37 cellular contexts compared by ENCODE assay signal in genomic region chr2:202042444-202042843, GRCh38. TPM values are rescaled to one million over a fixed set of nuclear protein-coding genes. Genes with fewer than 3 reads are reported as not detected.
"Had no signal": no experiment of that assay in that cellular context is flagged by ENCODE, and none has a peak within 500 bp of the region (broad histone marks: within the 10 kb centered on the region; RNA-seq: fewer than 3 reads in every experiment).

No MANE protein-coding gene starts in this region.

- H3K9ac ChIP-seq: neural progenitor cell had no signal

- H3K4me3 Mint-ChIP-seq: activated naive CD8-positive, alpha-beta T cell; effector memory CD8-positive, alpha-beta T cell; memory B cell; natural killer cell; neural progenitor cell; stimulated activated effector memory CD8-positive, alpha-beta T cell treated with anti-CD3 and anti-CD28 coated beads, Interleukin-12 subunit alpha, Interleukin-12 subunit beta, amount 100 ng/mL, for 72 hours; stimulated activated naive CD8-positive, alpha-beta T cell treated with anti-CD3 and anti-CD28 coated beads, Interleukin-15, Interleukin-2, amounts not matched to agents 100 ng/mL and 50 ng/mL, for 24 hours; T-helper 2 cell treated with Interferon-gamma antibody and Interleukin-4, amounts not matched to agents 5 μg/mL and 100 μg/mL, for 36 hours had no signal

- H3K27ac ChIP-seq: adrenal gland, brain microvascular endothelial cell, coronary artery, heart left ventricle, neural progenitor cell, right lobe of liver, skin epidermis, thoracic aorta, upper lobe of left lung, vagina had no signal

- H3K4me1 Mint-ChIP-seq: memory B cell; natural killer cell; stimulated activated effector memory CD8-positive, alpha-beta T cell treated with anti-CD3 and anti-CD28 coated beads, Interleukin-12 subunit alpha, Interleukin-12 subunit beta, amount 100 ng/mL, for 72 hours had no signal

- H3K4me3 ChIP-seq: adrenal gland, coronary artery, dorsolateral prefrontal cortex, heart left ventricle, neural progenitor cell, right lobe of liver, skin epidermis, thoracic aorta, upper lobe of left lung, vagina had no signal

- H2AFZ ChIP-seq: neural progenitor cell had no signal

- H3K36me3 Mint-ChIP-seq: activated naive CD8-positive, alpha-beta T cell; memory B cell; natural killer cell; stimulated activated effector memory CD8-positive, alpha-beta T cell treated with anti-CD3 and anti-CD28 coated beads, Interleukin-12 subunit alpha, Interleukin-12 subunit beta, amount 100 ng/mL, for 72 hours had no signal

- H3K9me3 Mint-ChIP-seq: effector memory CD8-positive, alpha-beta T cell; memory B cell; natural killer cell; neural progenitor cell; stimulated activated effector memory CD8-positive, alpha-beta T cell treated with anti-CD3 and anti-CD28 coated beads, Interleukin-12 subunit alpha, Interleukin-12 subunit beta, amount 100 ng/mL, for 72 hours; stimulated activated naive CD8-positive, alpha-beta T cell treated with anti-CD3 and anti-CD28 coated beads, Interleukin-15, Interleukin-2, amounts not matched to agents 100 ng/mL and 50 ng/mL, for 24 hours; T-helper 2 cell treated with Interferon-gamma antibody and Interleukin-4, amounts not matched to agents 5 μg/mL and 100 μg/mL, for 36 hours had no signal

- H3K4me1 ChIP-seq: right lobe of liver had no signal

- H3K36me3 ChIP-seq: adrenal gland, brain microvascular endothelial cell, heart left ventricle, neural progenitor cell, right lobe of liver, thoracic aorta, upper lobe of left lung, vagina had no signal

- H3K4me2 ChIP-seq: neural progenitor cell had no signal

- DNase-seq: activated CD4-positive, alpha-beta T cell treated with anti-CD3 and anti-CD28 coated beads for 4 hours; activated CD4-positive, alpha-beta T cell treated with anti-CD3 and anti-CD28 coated beads, Interleukin-2, amount 50 U/mL, for 4 hours; activated CD4-positive, CD25-positive, alpha-beta regulatory T cell; activated effector memory CD4-positive, alpha-beta T cell treated with Interleukin-2 at 50 U/mL for 16 hours; activated naive CD4-positive, alpha-beta T cell treated with Interleukin-2 at 50 U/mL for 16 hours; adrenal gland; aorta; brain microvascular endothelial cell; dorsolateral prefrontal cortex; effector memory CD8-positive, alpha-beta T cell; erythroblast; foreskin fibroblast; heart left ventricle; hypothalamus; natural killer cell; posterior cingulate gyrus; right lobe of liver; stimulated activated CD4-positive, alpha-beta T cell treated with anti-CD3 and anti-CD28 coated beads, Interleukin-4, amount 100 ng/mL, for 24 hours; T-helper 1 cell; upper lobe of left lung had no signal

- ATAC-seq: effector memory CD8-positive, alpha-beta T cell; heart left ventricle; natural killer cell; right lobe of liver; stimulated activated effector memory CD8-positive, alpha-beta T cell treated with anti-CD3 and anti-CD28 coated beads, Interleukin-12 subunit alpha, Interleukin-12 subunit beta, amount 100 ng/mL, for 72 hours had no signal

- H3K27ac Mint-ChIP-seq: activated naive CD8-positive, alpha-beta T cell; effector memory CD8-positive, alpha-beta T cell; memory B cell; natural killer cell; neural progenitor cell; stimulated activated effector memory CD8-positive, alpha-beta T cell treated with anti-CD3 and anti-CD28 coated beads, Interleukin-12 subunit alpha, Interleukin-12 subunit beta, amount 100 ng/mL, for 72 hours; stimulated activated naive CD8-positive, alpha-beta T cell treated with anti-CD3 and anti-CD28 coated beads, Interleukin-15, Interleukin-2, amounts not matched to agents 100 ng/mL and 50 ng/mL, for 24 hours; T-helper 2 cell treated with Interferon-gamma antibody and Interleukin-4, amounts not matched to agents 5 μg/mL and 100 μg/mL, for 36 hours had no signal

- H3K9me3 ChIP-seq: adrenal gland, heart left ventricle, right lobe of liver, thoracic aorta, upper lobe of left lung, vagina had no signal

- H3K27me3 ChIP-seq: adrenal gland, brain microvascular endothelial cell, neural progenitor cell, right lobe of liver, upper lobe of left lung, vagina had no signal

RNA-seq across cellular contexts. Expression of gene KIAA2012, which starts 30.6 kb away (rescaled TPM):
- total RNA-seq: adrenal gland, aorta, cardiac septum, fibroblast of lung, kidney epithelial cell, lower leg skin, natural killer cell, osteoblast, renal cortical epithelial cell, subcutaneous adipose tissue, thoracic aorta, vagina had no signal
- polyA plus RNA-seq: aorta, heart left ventricle had no signal
